ENCODE assay signal across 1 cellular context in genomic region chr5:141618030-141618803, GRCh38.
A peak's percentile ranks its signal among the peaks of the same experiment; 100 is the strongest.
TF ChIP-seq lines count a peak whose summit lies in the region.

No MANE protein-coding gene starts in this region.

TF ChIP-seq in K562, 482 proteins besides CTCF, POLR2A, EP300 and RAD21 (continued from another document and continues in another):
- peak in 1 of 2 experiments; percentile 57; a peak in 2 of 4 replicates for TF ChIP-seq MAZ (CRISPR knock-in tag; conservative IDR thresholded peaks at IDR 0.05 in 1 of 2, IDR thresholded peaks at IDR 0.05 in 1 of 2)
- TF ChIP-seq MLX (CRISPR knock-in tag; conservative IDR thresholded peaks at IDR 0.05) = no peak
- TF ChIP-seq ZNF146 (CRISPR knock-in tag; IDR thresholded peaks at IDR 0.05; ENCODE audit: unreplicated experiment) = no peak
- TF ChIP-seq ZBTB11 (CRISPR knock-in tag; IDR thresholded peaks at IDR 0.05) = peak; percentile 71 to 98 (median 95)
- TF ChIP-seq TCFL5 (CRISPR knock-in tag; conservative IDR thresholded peaks at IDR 0.05) = no peak
- TF ChIP-seq PRDM10 (IDR thresholded peaks at IDR 0.05; ENCODE audit: partially characterized antibody) = peak; percentile 76
- no peak for TF ChIP-seq ZNF282 (CRISPR knock-in tag; IDR thresholded peaks at IDR 0.05)
- TF ChIP-seq KAT8 (IDR thresholded peaks at IDR 0.05; ENCODE audit: low read depth) = no peak
- TF ChIP-seq PTTG1 (tag; IDR thresholded peaks at IDR 0.05; ENCODE audit: low read depth) = no peak
- TF ChIP-seq JUND (IDR thresholded peaks at IDR 0.05; ENCODE audit: borderline replicate concordance, low read depth, low read length) = peak; percentile 54; the same call in 1 of the 2 replicates
- TF ChIP-seq JUND (tag; IDR thresholded peaks at IDR 0.05; ENCODE audit: borderline replicate concordance, low read depth, low read length) = no peak; the same call in 2 of the 3 replicates
- no peak; a peak in 1 of 4 replicates for TF ChIP-seq ZNF639 (CRISPR knock-in tag; conservative IDR thresholded peaks at IDR 0.05 in 1 of 2, IDR thresholded peaks at IDR 0.05 in 1 of 2)
- TF ChIP-seq RERE (CRISPR knock-in tag; IDR thresholded peaks at IDR 0.05; ENCODE audit: borderline replicate concordance) = no peak
- TF ChIP-seq GABPB2 (CRISPR knock-in tag; conservative IDR thresholded peaks at IDR 0.05) = no peak
- no peak for TF ChIP-seq ZC3H4 (CRISPR knock-in tag; IDR thresholded peaks at IDR 0.05; ENCODE audit: borderline replicate concordance)
- peak; percentile 74 for TF ChIP-seq BRD9 (IDR thresholded peaks at IDR 0.05; ENCODE audit: low read depth, partially characterized antibody)
- TF ChIP-seq USF2 (CRISPR knock-in tag; IDR thresholded peaks at IDR 0.05) = no peak
- no peak for TF ChIP-seq CREB3 (tag; conservative IDR thresholded peaks at IDR 0.05; ENCODE audit: low read depth)
- TF ChIP-seq MYC (IDR thresholded peaks at IDR 0.05; ENCODE audit: low read depth, low read length) = 0 out of 2 replicates have a peak, but pooled peaks have one; percentile 23
- no peak for TF ChIP-seq MYC (CRISPR knock-in tag; IDR thresholded peaks at IDR 0.05; ENCODE audit: borderline replicate concordance, low read depth)
- peak; percentile 34; the same call in 1 of the 2 replicates for TF ChIP-seq ZBTB7A (IDR thresholded peaks at IDR 0.05; ENCODE audit: borderline replicate concordance, control insufficient read depth, low read depth, low read length)
- TF ChIP-seq SAP30 (IDR thresholded peaks at IDR 0.05; ENCODE audit: borderline replicate concordance, insufficient read depth, low read depth, low read length, poor library complexity, severe bottlenecking) = peak; percentile 50
- no peak for TF ChIP-seq ZNF318 (IDR thresholded peaks at IDR 0.05; ENCODE audit: borderline replicate concordance in 1 of 2, low read depth in 1 of 2)
- TF ChIP-seq EZH2 (IDR thresholded peaks at IDR 0.05; ENCODE audit: borderline replicate concordance, low read depth, low read length) = no peak
- no peak for TF ChIP-seq POLR2AphosphoS2 (IDR thresholded peaks at IDR 0.05; ENCODE audit: low read length)
- TF ChIP-seq PHB2 (IDR thresholded peaks at IDR 0.05; ENCODE audit: low read depth) = no peak
- TF ChIP-seq SOX6 (IDR thresholded peaks at IDR 0.05) = no peak
- TF ChIP-seq TSC22D4 (tag; IDR thresholded peaks at IDR 0.05) = no peak
